In the genomic region with DNA sequence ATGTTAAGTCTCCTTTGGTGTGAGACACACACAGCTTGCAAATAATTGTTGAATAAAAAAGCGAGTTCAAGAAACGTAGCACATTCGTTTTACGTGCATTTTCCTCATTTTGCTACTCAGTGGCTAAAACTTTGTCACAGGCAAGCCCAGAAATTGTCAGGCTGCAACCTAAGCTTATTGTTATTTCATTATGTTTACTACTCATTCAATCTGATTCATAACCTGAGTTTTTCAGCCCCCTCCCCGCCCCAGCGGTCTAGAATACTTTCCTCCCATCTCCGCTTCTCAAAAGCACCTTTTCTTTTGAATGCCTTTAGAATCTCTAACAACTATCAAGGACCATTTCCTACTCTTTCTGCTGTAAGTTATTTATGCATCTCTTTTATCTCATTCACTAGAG, we compare ENCODE assay signal across 8 cellular contexts. TPM values are rescaled to one million over a fixed set of nuclear protein-coding genes. Genes with fewer than 3 reads are reported as not detected.
DNase-seq lines count a peak whose midpoint lies in the region; ATAC-seq and TF ChIP-seq lines count a peak whose summit lies in the region.

No MANE protein-coding gene starts in this region.

- no peaks in the 10 kb centered on the region for H3K9me3 Mint-ChIP-seq in activated T-cell treated with anti-CD3 and anti-CD28 coated beads, Interleukin-2, amount 50 U/mL, for 72 hours

- peaks cover 9 to 16% of the 10 kb centered on the region in 2 donors for H3K36me3 Mint-ChIP-seq in activated T-cell treated with anti-CD3 and anti-CD28 coated beads, Interleukin-2, amount 50 U/mL, for 72 hours (ENCODE audit: insufficient read depth in 2 of 2)

- TF ChIP-seq EP300 in tibial nerve (IDR thresholded peaks at IDR 0.05) = no peak

- H3K36me3 ChIP-seq in ascending aorta (no peaks in the 10 kb centered on the region), tibial nerve (no peaks in the 10 kb centered on the region)

- TF ChIP-seq CTCF in ascending aorta (IDR thresholded peaks at IDR 0.05) (no peak), lower leg skin (IDR thresholded peaks at IDR 0.05) (no peak), tibial nerve (IDR thresholded peaks at IDR 0.05) (no peak)

- H3K9me3 ChIP-seq in ascending aorta (no peaks in the 10 kb centered on the region), tibial nerve (no peaks in the 10 kb centered on the region)

- H3K4me3 Mint-ChIP-seq in activated T-cell treated with anti-CD3 and anti-CD28 coated beads, Interleukin-2, amount 50 U/mL, for 72 hours = peak overlapping the region; percentile 91 to 99

- peaks cover 16% of the 10 kb centered on the region for H3K27me3 Mint-ChIP-seq in activated T-cell treated with anti-CD3 and anti-CD28 coated beads, Interleukin-2, amount 50 U/mL, for 72 hours (ENCODE audit: low read depth)

- ATAC-seq in activated T-cell treated with anti-CD3 and anti-CD28 coated beads, Interleukin-2, amount 50 U/mL, for 72 hours (replicated peaks in 1 of 2) = no peak
- ATAC-seq in HG03460 (IDR thresholded peaks at IDR 0.05; ENCODE audit: unreplicated experiment) = no peak

- 33 to 39% methylated on average over 7 of the region's 7 CpGs for WGBS in lower leg skin, 2 donors
- 38 to 39% methylated on average over 7 of the region's 7 CpGs for WGBS in tibial nerve, 2 donors

- H3K4me3 ChIP-seq in ascending aorta (peak overlapping the region; percentile 84 to 92), lower leg skin (ENCODE audit: low read depth, poor library complexity, severe bottlenecking) (peak overlapping the region; percentile 75), tibial nerve (peak overlapping the region; percentile 63 to 88 (median 82))

- H3K4me1 Mint-ChIP-seq in activated T-cell treated with anti-CD3 and anti-CD28 coated beads, Interleukin-2, amount 50 U/mL, for 72 hours (ENCODE audit: low read depth) = peaks cover 66% of the 10 kb centered on the region

- peak overlapping the region; percentile 98 for H3K27ac Mint-ChIP-seq in activated T-cell treated with anti-CD3 and anti-CD28 coated beads, Interleukin-2, amount 50 U/mL, for 72 hours

- intact Hi-C loops in ascending aorta (cut with DNase I) = loop anchor here (5.0 kb wide), 1 partner anchor 62 kb away; a partner anchor contains a TSS
- intact Hi-C loops in lower leg skin (cut with DNase I; ENCODE audit: low total_unique reads) = no loop called here

- H3K27me3 ChIP-seq in ascending aorta = no peaks in the 10 kb centered on the region
- H3K27me3 ChIP-seq in tibial nerve = no peaks in the 10 kb centered on the region

- DNase-seq in activated T-cell treated with anti-CD3 and anti-CD28 coated beads, Interleukin-2, amount 50 U/mL, for 72 hours = peak; percentile 38 to 39
- DNase-seq in activated T-cell treated with anti-CD3 and anti-CD28 coated beads for 4 hours (no peak), ascending aorta (ENCODE audit: low spot score in 2 of 2) (no peak), lower leg skin (ENCODE audit: low spot score in 2 of 2) (no peak), tibial nerve (ENCODE audit: low spot score in 2 of 2) (no peak), NCI-H345 treated with DMSO at 0.1 percent for 48 hours (lab: John Stamatoyannopoulos, UW; ENCODE audit: unreplicated experiment) (no peak), cerebellar nuclear complex (lab: John Stamatoyannopoulos, UW) (no peak)

- H3K4me1 ChIP-seq in ascending aorta (peaks cover 0 to 24% of the 10 kb centered on the region in 2 donors), tibial nerve (peaks cover 0 to 60% (median 28%) of the 10 kb centered on the region in 4 donors)

- peak overlapping the region in 1 of 2 donors; percentile 86 for H3K27ac ChIP-seq in ascending aorta
- peak overlapping the region in 2 of 4 donors; percentile 91 to 93 for H3K27ac ChIP-seq in tibial nerve

- no peak for TF ChIP-seq POLR2A in lower leg skin (IDR thresholded peaks at IDR 0.05)
- TF ChIP-seq POLR2A in tibial nerve (IDR thresholded peaks at IDR 0.05) = no peak

RNA-seq across cellular contexts. Expression of a gene that starts 1.1 kb away (rescaled TPM):
- total RNA-seq in activated T-cell treated with anti-CD3 and anti-CD28 coated beads, Interleukin-2, amount 50 U/mL, for 72 hours = 10 to 100 TPM; 30.3 to 35.7 TPM
- total RNA-seq in ascending aorta = 0.64 TPM
- total RNA-seq in lower leg skin = 10 to 100 TPM; 11.4 to 40.0 (median 14.2) TPM
- 10 to 100 TPM; 12.6 to 26.4 (median 22.9) TPM for total RNA-seq in tibial nerve

Comparison
In these comparisons a context has a peak if more than half of its experiments do, and no peak if none do; other contexts are left out.
1. DNase-seq: peak in activated T-cell treated with anti-CD3 and anti-CD28 coated beads, Interleukin-2, amount 50 U/mL, for 72 hours (2 of 2); none in activated T-cell treated with anti-CD3 and anti-CD28 coated beads for 4 hours (single experiment), ascending aorta (0 of 2), lower leg skin (0 of 2), tibial nerve (0 of 2), NCI-H345 treated with DMSO at 0.1 percent for 48 hours (single experiment) and cerebellar nuclear complex (0 of 2).
2. Peak in every context shown above with its lines, with median percentiles within 50 percentile points of each other: H3K4me3 ChIP-seq.